In genomic region chr3:42032693-42033349, GRCh38 we compare ENCODE assay signal across 8 cellular contexts. TPM values are rescaled to one million over a fixed set of nuclear protein-coding genes. Genes with fewer than 3 reads are reported as not detected.
DNase-seq lines count a peak whose midpoint lies in the region; ATAC-seq lines count a peak whose summit lies in the region.

No MANE protein-coding gene starts in this region.

- no peaks in the 10 kb centered on the region for H3K27me3 ChIP-seq in duodenal mucosa (ENCODE audit: control insufficient read depth in 1 of 2, insufficient read depth in 2 of 2, low read length in 2 of 2)
- H3K27me3 ChIP-seq in mucosa of rectum (ENCODE audit: control insufficient read depth in 2 of 2, insufficient read depth in 2 of 2, low read length in 2 of 2), result no peaks in the 10 kb centered on the region

- ATAC-seq in GM19351 (IDR thresholded peaks at IDR 0.05; ENCODE audit: unreplicated experiment), result no peak
- no peak for ATAC-seq in naive thymus-derived CD8-positive, alpha-beta T cell
- no peak for ATAC-seq in HG02623 (IDR thresholded peaks at IDR 0.05; ENCODE audit: unreplicated experiment)

- H3K4me1 Mint-ChIP-seq in naive thymus-derived CD8-positive, alpha-beta T cell, result peaks cover 26 to 57% (median 37%) of the 10 kb centered on the region in 4 donors

- H3K27ac ChIP-seq in duodenal mucosa (ENCODE audit: low read depth, low read length), result peak overlapping the region; percentile 32
- H3K27ac ChIP-seq in mucosa of rectum (ENCODE audit: low read depth in 2 of 2, low read length in 2 of 2), result peak overlapping the region; percentile 49 to 57

- no peaks in the 10 kb centered on the region for H3K9me3 Mint-ChIP-seq in naive thymus-derived CD8-positive, alpha-beta T cell

- H3K36me3 Mint-ChIP-seq in naive thymus-derived CD8-positive, alpha-beta T cell, result peaks cover 0 to 26% (median 5%) of the 10 kb centered on the region in 3 donors

- H3K36me3 ChIP-seq in duodenal mucosa (ENCODE audit: control insufficient read depth in 1 of 2, insufficient read depth in 2 of 2, low read length in 2 of 2) (peaks cover 5 to 18% of the 10 kb centered on the region in 2 donors), mucosa of rectum (ENCODE audit: control insufficient read depth in 2 of 2, insufficient read depth in 2 of 2, low read length in 2 of 2) (peaks cover 0 to 9% of the 10 kb centered on the region in 2 donors)

- peaks cover 17 to 21% of the 10 kb centered on the region in 2 donors for H3K4me1 ChIP-seq in duodenal mucosa (ENCODE audit: control insufficient read depth in 1 of 2, insufficient read depth in 2 of 2, low read length in 2 of 2)
- peaks cover 2 to 31% of the 10 kb centered on the region in 2 donors for H3K4me1 ChIP-seq in mucosa of rectum (ENCODE audit: control insufficient read depth in 2 of 2, insufficient read depth in 2 of 2, low read length in 2 of 2)

- H3K4me3 ChIP-seq in duodenal mucosa (ENCODE audit: low read depth in 1 of 2, low read length in 2 of 2) (no peak overlapping the region), mucosa of rectum (ENCODE audit: low read length in 2 of 2) (no peak overlapping the region)

- no peak overlapping the region for H3K4me3 Mint-ChIP-seq in naive thymus-derived CD8-positive, alpha-beta T cell

- DNase-seq in GF-D8 (lab: John Stamatoyannopoulos, UW) (peak; percentile 38), NCI-H524 (lab: John Stamatoyannopoulos, UW) (peak; percentile 88 to 94), NCI-H187 treated with DMSO at 0.1 percent for 48 hours (lab: John Stamatoyannopoulos, UW) (no peak)
- no peak for DNase-seq in naive thymus-derived CD8-positive, alpha-beta T cell

- H3K27ac Mint-ChIP-seq in naive thymus-derived CD8-positive, alpha-beta T cell, result peak overlapping the region in 4 of 10 donors; percentile 29 to 40 (median 34)

- POLR2A ChIA-PET in naive thymus-derived CD8-positive, alpha-beta T cell (lab: Charles Lee), result no interaction called here

- H3K9me3 ChIP-seq in duodenal mucosa (ENCODE audit: control insufficient read depth in 1 of 2, low read length in 2 of 2) (no peaks in the 10 kb centered on the region), mucosa of rectum (ENCODE audit: control insufficient read depth in 2 of 2, low read length in 2 of 2) (no peaks in the 10 kb centered on the region)

- H3K9ac ChIP-seq in duodenal mucosa (ENCODE audit: low read depth in 1 of 2, low read length in 2 of 2) (no peak overlapping the region), mucosa of rectum (ENCODE audit: low read depth in 1 of 2, low read length in 2 of 2) (no peak overlapping the region)

- no peaks in the 10 kb centered on the region for H3K27me3 Mint-ChIP-seq in naive thymus-derived CD8-positive, alpha-beta T cell

RNA-seq across cellular contexts. Expression of gene TRAK1, which starts 58.3 kb away (rescaled TPM):
- 10 to 100 TPM; 18.8 to 19.1 TPM for total RNA-seq in naive thymus-derived CD8-positive, alpha-beta T cell
- 1 to 10 TPM; 4.3 to 8.3 (median 4.8) TPM for polyA plus RNA-seq in naive thymus-derived CD8-positive, alpha-beta T cell

Comparison
In these comparisons a context has a peak if more than half of its experiments do, and no peak if none do; other contexts are left out.
1. DNase-seq: peak in GF-D8 (single experiment) and NCI-H524 (2 of 2); none in NCI-H187 treated with DMSO at 0.1 percent for 48 hours (single experiment) and naive thymus-derived CD8-positive, alpha-beta T cell (0 of 10).